ENCODE assay signal across 8 cellular contexts in genomic region chr1:46197551-46198025, GRCh38. TPM values are rescaled to one million over a fixed set of nuclear protein-coding genes. Genes with fewer than 3 reads are reported as not detected.
DNase-seq lines count a peak whose midpoint lies in the region; ATAC-seq, FAIRE-seq and TF ChIP-seq lines count a peak whose summit lies in the region.

No MANE protein-coding gene starts in this region.

- TF ChIP-seq CTCF in bronchial epithelial cell (IDR thresholded peaks at IDR 0.05; ENCODE audit: insufficient read depth, low read length, severe bottlenecking): no peak

- no peak for DNase-seq in bronchial epithelial cell (ENCODE audit: low read depth)
- no peak for DNase-seq in NOMO-1 treated with dmso at 0.1 percent for 144 hours (lab: John Stamatoyannopoulos, UW; ENCODE audit: unreplicated experiment)
- no peak for DNase-seq in effector CD4-positive, alpha-beta T cell
- no peak for DNase-seq in stimulated activated naive CD4-positive, alpha-beta T cell treated with Interleukin-2 at 50 U/mL for 16 hours (lab: John Stamatoyannopoulos, UW)

- H3K36me3 ChIP-seq in ACC112 (ENCODE audit: insufficient read depth, low read length) (no peaks in the 10 kb centered on the region; the same call in 1 of the 2 replicates), bronchial epithelial cell (ENCODE audit: control insufficient read depth, insufficient read depth, low read length) (peaks cover 17% of the 10 kb centered on the region)

- no peaks in the 10 kb centered on the region for H3K27me3 ChIP-seq in ACC112 (ENCODE audit: insufficient read depth, low read length)
- no peaks in the 10 kb centered on the region for H3K27me3 ChIP-seq in bronchial epithelial cell (ENCODE audit: control insufficient read depth, insufficient read depth, low read length)
- H3K27me3 ChIP-seq in mononuclear cell (ENCODE audit: insufficient read depth, low read length): no peaks in the 10 kb centered on the region

- peak; percentile 13 for FAIRE-seq in bronchial epithelial cell (lab: Jason Lieb, UNC)

- no peak overlapping the region for H3K27ac ChIP-seq in ACC112 (ENCODE audit: low read depth, low read length)

- H3K4me3 ChIP-seq in ACC112 (ENCODE audit: low read depth, low read length) (peak overlapping the region; percentile 83), bronchial epithelial cell (ENCODE audit: low read depth, low read length) (peak overlapping the region; percentile 50), mononuclear cell (ENCODE audit: low read length) (peak overlapping the region; percentile 65)

- H3K9me3 ChIP-seq in mononuclear cell (ENCODE audit: low read depth, low read length): no peaks in the 10 kb centered on the region

- H2AFZ ChIP-seq in ACC112 (ENCODE audit: low read length, unreplicated experiment): peak overlapping the region; percentile 46

- ATAC-seq in HG03045 (IDR thresholded peaks at IDR 0.05; ENCODE audit: unreplicated experiment) (peak; percentile 6), GM19452 (IDR thresholded peaks at IDR 0.05; ENCODE audit: unreplicated experiment) (no peak)

- H3K79me2 ChIP-seq in ACC112 (ENCODE audit: control insufficient read depth, insufficient read depth, low read length, unreplicated experiment): peaks cover 10% of the 10 kb centered on the region

- peaks cover 12% of the 10 kb centered on the region for H3K4me1 ChIP-seq in ACC112 (ENCODE audit: control insufficient read depth, insufficient read depth, low read length, unreplicated experiment)
- peaks cover 23% of the 10 kb centered on the region for H3K4me1 ChIP-seq in mononuclear cell (ENCODE audit: insufficient read depth, low read length)

RNA-seq across cellular contexts. Expression of gene POMGNT1, which starts 0.6 kb away (rescaled TPM):
- 48.1 and 54.8 TPM in 2 replicates for total RNA-seq in bronchial epithelial cell
- 6.7 TPM for total RNA-seq in mononuclear cell

RNA-seq across cellular contexts. Expression of gene LURAP1, which starts 5.5 kb away (rescaled TPM):
- total RNA-seq in bronchial epithelial cell (4.5 and 5.5 TPM in 2 replicates), mononuclear cell (0.10 TPM)

RNA-seq across cellular contexts. Expression of gene P3R3URF, which starts 21.3 kb away (rescaled TPM):
- total RNA-seq in bronchial epithelial cell: not detected in 2 replicates
- total RNA-seq in mononuclear cell: not detected

RNA-seq across cellular contexts. Expression of gene TSPAN1, which starts 22.7 kb away (rescaled TPM):
- 42.1 and 49.4 TPM in 2 replicates for total RNA-seq in bronchial epithelial cell
- total RNA-seq in mononuclear cell: not detected

RNA-seq across cellular contexts. Expression of gene RAD54L, which starts 50.0 kb away (rescaled TPM):
- 0.13 and 0.26 TPM in 2 replicates for total RNA-seq in bronchial epithelial cell
- not detected for total RNA-seq in mononuclear cell
